In the genomic region with DNA sequence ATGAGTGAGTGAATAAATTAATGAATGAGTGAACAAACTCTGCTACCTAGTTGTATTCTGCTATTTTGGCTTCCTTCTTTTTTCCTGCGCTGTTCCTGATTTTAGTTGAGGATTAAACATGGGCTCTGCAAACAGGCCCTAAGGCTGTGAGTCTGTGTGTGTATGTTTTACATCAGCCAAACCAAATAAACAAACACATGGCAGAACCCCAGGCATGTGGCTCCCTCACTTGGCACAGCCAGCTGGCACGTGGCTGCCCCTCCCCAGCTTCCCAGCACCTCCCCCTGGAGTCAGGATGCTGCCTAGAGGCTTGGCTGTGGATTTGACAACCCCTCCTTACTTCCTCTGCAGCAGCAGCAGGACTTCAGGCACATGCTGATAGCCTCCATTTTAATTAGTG, we compare ENCODE assay signal across 10 cellular contexts.
DNase-seq lines count a peak whose midpoint lies in the region; ATAC-seq lines count a peak whose summit lies in the region.
"Had no signal": no experiment of that assay in that cellular context is flagged by ENCODE, and none has a peak within 500 bp of the region (broad histone marks: within the 10 kb centered on the region; RNA-seq: fewer than 3 reads in every experiment).

No MANE protein-coding gene starts in this region.

- CTCF ChIA-PET in T-cell (lab: Charles Lee), result no interaction called here

- peaks cover 0 to 9% (median 2%) of the 10 kb centered on the region in 3 donors for H3K9me3 Mint-ChIP-seq in T-cell
- H3K9me3 Mint-ChIP-seq in stimulated activated effector memory CD8-positive, alpha-beta T cell treated with anti-CD3 and anti-CD28 coated beads, Interleukin-12 subunit alpha, Interleukin-12 subunit beta, amount 100 ng/mL, for 72 hours, result peaks cover 9% of the 10 kb centered on the region
- no peaks in the 10 kb centered on the region for H3K9me3 Mint-ChIP-seq in activated naive CD8-positive, alpha-beta T cell treated with anti-CD3 and anti-CD28 coated beads, Interleukin-2, amount 50 U/mL, for 24 hours

- H3K4me1 Mint-ChIP-seq in T-cell, result no peaks in the 10 kb centered on the region
- H3K4me1 Mint-ChIP-seq in stimulated activated effector memory CD8-positive, alpha-beta T cell treated with anti-CD3 and anti-CD28 coated beads, Interleukin-12 subunit alpha, Interleukin-12 subunit beta, amount 100 ng/mL, for 72 hours, result no peaks in the 10 kb centered on the region
- no peaks in the 10 kb centered on the region for H3K4me1 Mint-ChIP-seq in activated naive CD8-positive, alpha-beta T cell treated with anti-CD3 and anti-CD28 coated beads, Interleukin-2, amount 50 U/mL, for 24 hours
- H3K4me1 Mint-ChIP-seq: CD14-positive monocyte had no signal

- no peaks in the 10 kb centered on the region for H3K27me3 Mint-ChIP-seq in T-cell
- no peaks in the 10 kb centered on the region for H3K27me3 Mint-ChIP-seq in activated naive CD8-positive, alpha-beta T cell treated with anti-CD3 and anti-CD28 coated beads, Interleukin-2, amount 50 U/mL, for 24 hours

- DNase-seq in AG08396 (ENCODE audit: low spot score) (peak; percentile 70), NCI-H1417 (lab: John Stamatoyannopoulos, UW) (peak; percentile 40 to 81 (median 61)), astrocyte of the hippocampus (ENCODE audit: low read depth, low spot score) (peak; percentile 76), kidney tubule cell (ENCODE audit: low spot score) (peak; percentile 9), T-cell (no peak), retina (no peak)
- DNase-seq in stimulated activated effector memory CD8-positive, alpha-beta T cell treated with anti-CD3 and anti-CD28 coated beads, Interleukin-12 subunit alpha, Interleukin-12 subunit beta, amount 100 ng/mL, for 72 hours (ENCODE audit: low spot score in 2 of 2), result no peak
- no peak for DNase-seq in activated naive CD8-positive, alpha-beta T cell treated with anti-CD3 and anti-CD28 coated beads, Interleukin-2, amount 50 U/mL, for 24 hours

- H3K36me3 Mint-ChIP-seq in T-cell, result no peaks in the 10 kb centered on the region
- no peaks in the 10 kb centered on the region for H3K36me3 Mint-ChIP-seq in stimulated activated effector memory CD8-positive, alpha-beta T cell treated with anti-CD3 and anti-CD28 coated beads, Interleukin-12 subunit alpha, Interleukin-12 subunit beta, amount 100 ng/mL, for 72 hours
- H3K36me3 Mint-ChIP-seq in activated naive CD8-positive, alpha-beta T cell treated with anti-CD3 and anti-CD28 coated beads, Interleukin-2, amount 50 U/mL, for 24 hours (ENCODE audit: low read depth), result no peaks in the 10 kb centered on the region
- H3K36me3 Mint-ChIP-seq: activated naive CD4-positive, alpha-beta T cell treated with anti-CD3 and anti-CD28 coated beads, Interleukin-2, amount 50 U/mL, for 72 hours; CD14-positive monocyte had no signal

- POLR2A ChIA-PET in T-cell (lab: Charles Lee), result no interaction called here

- H3K27ac Mint-ChIP-seq in T-cell, result no peak overlapping the region
- H3K27ac Mint-ChIP-seq in stimulated activated effector memory CD8-positive, alpha-beta T cell treated with anti-CD3 and anti-CD28 coated beads, Interleukin-12 subunit alpha, Interleukin-12 subunit beta, amount 100 ng/mL, for 72 hours, result no peak overlapping the region
- H3K27ac Mint-ChIP-seq in activated naive CD8-positive, alpha-beta T cell treated with anti-CD3 and anti-CD28 coated beads, Interleukin-2, amount 50 U/mL, for 24 hours, result no peak overlapping the region
- H3K27ac Mint-ChIP-seq: activated naive CD4-positive, alpha-beta T cell treated with anti-CD3 and anti-CD28 coated beads, Interleukin-2, amount 50 U/mL, for 72 hours; CD14-positive monocyte had no signal

- ATAC-seq in T-cell (replicated peaks in 1 of 4), result no peak
- no peak for ATAC-seq in stimulated activated effector memory CD8-positive, alpha-beta T cell treated with anti-CD3 and anti-CD28 coated beads, Interleukin-12 subunit alpha, Interleukin-12 subunit beta, amount 100 ng/mL, for 72 hours
- ATAC-seq in activated naive CD8-positive, alpha-beta T cell treated with anti-CD3 and anti-CD28 coated beads, Interleukin-2, amount 50 U/mL, for 24 hours, result no peak
- ATAC-seq: activated naive CD4-positive, alpha-beta T cell treated with anti-CD3 and anti-CD28 coated beads, Interleukin-2, amount 50 U/mL, for 72 hours had no signal

- no peak overlapping the region for H3K4me3 Mint-ChIP-seq in T-cell
- no peak overlapping the region for H3K4me3 Mint-ChIP-seq in stimulated activated effector memory CD8-positive, alpha-beta T cell treated with anti-CD3 and anti-CD28 coated beads, Interleukin-12 subunit alpha, Interleukin-12 subunit beta, amount 100 ng/mL, for 72 hours
- no peak overlapping the region for H3K4me3 Mint-ChIP-seq in activated naive CD8-positive, alpha-beta T cell treated with anti-CD3 and anti-CD28 coated beads, Interleukin-2, amount 50 U/mL, for 24 hours
- H3K4me3 Mint-ChIP-seq: CD14-positive monocyte had no signal

Comparison
In these comparisons a context has a peak if more than half of its experiments do, and no peak if none do; other contexts are left out.
1. DNase-seq: peak in AG08396 (single experiment), NCI-H1417 (3 of 3), astrocyte of the hippocampus (single experiment) and kidney tubule cell (single experiment); none in T-cell (0 of 34), stimulated activated effector memory CD8-positive, alpha-beta T cell treated with anti-CD3 and anti-CD28 coated beads, Interleukin-12 subunit alpha, Interleukin-12 subunit beta, amount 100 ng/mL, for 72 hours (0 of 2), retina (single experiment) and activated naive CD8-positive, alpha-beta T cell treated with anti-CD3 and anti-CD28 coated beads, Interleukin-2, amount 50 U/mL, for 24 hours (single experiment).